In genomic region chr1:165910764-165911421, GRCh38 we compare ENCODE assay signal across 1 cellular context.
TF ChIP-seq lines count a peak whose summit lies in the region.

No MANE protein-coding gene starts in this region.

TF ChIP-seq in HepG2, 621 proteins besides CTCF, POLR2A, EP300 and RAD21 (continued from another document and continues in another):
- TF ChIP-seq TIGD3 (CRISPR knock-in tag; IDR thresholded peaks at IDR 0.05; ENCODE audit: borderline replicate concordance) (no peak), ZNF781 (CRISPR knock-in tag; IDR thresholded peaks at IDR 0.05; ENCODE audit: borderline replicate concordance, not compliant biosample characterization) (no peak), ZNF3 (CRISPR knock-in tag; IDR thresholded peaks at IDR 0.05) (no peak), SNAPC2 (CRISPR knock-in tag; IDR thresholded peaks at IDR 0.05) (peak; percentile 70; the same call in 1 of the 2 replicates), ZNF224 (CRISPR knock-in tag; IDR thresholded peaks at IDR 0.05) (no peak; the same call in 1 of the 2 replicates), PRMT3 (CRISPR knock-in tag; IDR thresholded peaks at IDR 0.05; ENCODE audit: borderline replicate concordance, low read depth) (peak; percentile 61; the same call in 1 of the 2 replicates), E2F1 (CRISPR knock-in tag; IDR thresholded peaks at IDR 0.05) (no peak), TARDBP (CRISPR knock-in tag; IDR thresholded peaks at IDR 0.05) (peak; percentile 88; the same call in 1 of the 2 replicates), HOXA3 (CRISPR knock-in tag; IDR thresholded peaks at IDR 0.05) (peak; percentile 80; the same call in 1 of the 2 replicates), HINFP (CRISPR knock-in tag; IDR thresholded peaks at IDR 0.05; ENCODE audit: low read depth) (peak; percentile 60; the same call in 1 of the 2 replicates), ZSCAN9 (CRISPR knock-in tag; IDR thresholded peaks at IDR 0.05; ENCODE audit: borderline replicate concordance) (peak; percentile 37; the same call in 1 of the 2 replicates), HMGA1 (CRISPR knock-in tag; conservative IDR thresholded peaks at IDR 0.05) (no peak), CHD2 (IDR thresholded peaks at IDR 0.05; ENCODE audit: low read depth, low read length) (no peak), JUN (CRISPR knock-in tag; IDR thresholded peaks at IDR 0.05) (no peak), SPEN (CRISPR knock-in tag; IDR thresholded peaks at IDR 0.05; ENCODE audit: low read depth) (peak; percentile 14; the same call in 1 of the 2 replicates), SRSF9 (IDR thresholded peaks at IDR 0.05; ENCODE audit: borderline replicate concordance, insufficient read depth, low read depth, low read length, poor library complexity, severe bottlenecking) (no peak), GTF2F1 (IDR thresholded peaks at IDR 0.05; ENCODE audit: low read length) (no peak), AHR (CRISPR knock-in tag; IDR thresholded peaks at IDR 0.05) (peak; percentile 56; the same call in 1 of the 2 replicates), SAFB2 (CRISPR knock-in tag; IDR thresholded peaks at IDR 0.05; ENCODE audit: borderline replicate concordance, low read depth) (no peak), CSRNP1 (CRISPR knock-in tag; IDR thresholded peaks at IDR 0.05) (peak; percentile 82; the same call in 1 of the 2 replicates), MAFG (CRISPR knock-in tag; IDR thresholded peaks at IDR 0.05) (no peak), REST (IDR thresholded peaks at IDR 0.05; ENCODE audit: borderline replicate concordance in 1 of 2, low read depth in 1 of 2, low read length in 2 of 2) (no peak; a peak in 1 of 4 replicates), TBP (CRISPR knock-in tag; IDR thresholded peaks at IDR 0.05) (no peak), MTA3 (CRISPR knock-in tag; IDR thresholded peaks at IDR 0.05) (no peak), ATF7 (IDR thresholded peaks at IDR 0.05) (no peak), ATF7 (CRISPR knock-in tag; IDR thresholded peaks at IDR 0.05) (no peak; the same call in 1 of the 2 replicates), CC2D1A (CRISPR knock-in tag; IDR thresholded peaks at IDR 0.05) (no peak), ZBTB4 (CRISPR knock-in tag; IDR thresholded peaks at IDR 0.05; ENCODE audit: borderline replicate concordance) (no peak), ZNF556 (CRISPR knock-in tag; IDR thresholded peaks at IDR 0.05; ENCODE audit: borderline replicate concordance) (no peak), KDM1A (CRISPR knock-in tag; IDR thresholded peaks at IDR 0.05) (no peak), ZIK1 (CRISPR knock-in tag; IDR thresholded peaks at IDR 0.05; ENCODE audit: borderline replicate concordance, low read depth) (no peak), ZFP62 (CRISPR knock-in tag; IDR thresholded peaks at IDR 0.05) (no peak), MYC (CRISPR knock-in tag; IDR thresholded peaks at IDR 0.05; ENCODE audit: borderline replicate concordance) (peak; percentile 60; the same call in 1 of the 2 replicates), SNRNP70 (IDR thresholded peaks at IDR 0.05; ENCODE audit: low read depth, low read length) (no peak), BORCS8-MEF2B (CRISPR knock-in tag; IDR thresholded peaks at IDR 0.05) (peak; percentile 79), MAFK (conservative IDR thresholded peaks at IDR 0.05 in 1 of 2, IDR thresholded peaks at IDR 0.05 in 1 of 2; ENCODE audit: low read length in 2 of 2) (no peak), RFXANK (CRISPR knock-in tag; IDR thresholded peaks at IDR 0.05) (no peak), ZNF354B (CRISPR knock-in tag; IDR thresholded peaks at IDR 0.05) (no peak), SIX4 (CRISPR knock-in tag; IDR thresholded peaks at IDR 0.05) (no peak; the same call in 1 of the 2 replicates)
- TF ChIP-seq, protein P1, sequence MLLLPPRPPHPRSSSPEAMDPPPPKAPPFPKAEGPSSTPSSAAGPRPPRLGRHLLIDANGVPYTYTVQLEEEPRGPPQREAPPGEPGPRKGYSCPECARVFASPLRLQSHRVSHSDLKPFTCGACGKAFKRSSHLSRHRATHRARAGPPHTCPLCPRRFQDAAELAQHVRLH (CRISPR knock-in tag; IDR thresholded peaks at IDR 0.05; ENCODE audit: borderline replicate concordance, low read depth) = 0 out of 2 replicates have a peak, but pooled peaks have one; percentile 44
- TF ChIP-seq, protein P2, sequence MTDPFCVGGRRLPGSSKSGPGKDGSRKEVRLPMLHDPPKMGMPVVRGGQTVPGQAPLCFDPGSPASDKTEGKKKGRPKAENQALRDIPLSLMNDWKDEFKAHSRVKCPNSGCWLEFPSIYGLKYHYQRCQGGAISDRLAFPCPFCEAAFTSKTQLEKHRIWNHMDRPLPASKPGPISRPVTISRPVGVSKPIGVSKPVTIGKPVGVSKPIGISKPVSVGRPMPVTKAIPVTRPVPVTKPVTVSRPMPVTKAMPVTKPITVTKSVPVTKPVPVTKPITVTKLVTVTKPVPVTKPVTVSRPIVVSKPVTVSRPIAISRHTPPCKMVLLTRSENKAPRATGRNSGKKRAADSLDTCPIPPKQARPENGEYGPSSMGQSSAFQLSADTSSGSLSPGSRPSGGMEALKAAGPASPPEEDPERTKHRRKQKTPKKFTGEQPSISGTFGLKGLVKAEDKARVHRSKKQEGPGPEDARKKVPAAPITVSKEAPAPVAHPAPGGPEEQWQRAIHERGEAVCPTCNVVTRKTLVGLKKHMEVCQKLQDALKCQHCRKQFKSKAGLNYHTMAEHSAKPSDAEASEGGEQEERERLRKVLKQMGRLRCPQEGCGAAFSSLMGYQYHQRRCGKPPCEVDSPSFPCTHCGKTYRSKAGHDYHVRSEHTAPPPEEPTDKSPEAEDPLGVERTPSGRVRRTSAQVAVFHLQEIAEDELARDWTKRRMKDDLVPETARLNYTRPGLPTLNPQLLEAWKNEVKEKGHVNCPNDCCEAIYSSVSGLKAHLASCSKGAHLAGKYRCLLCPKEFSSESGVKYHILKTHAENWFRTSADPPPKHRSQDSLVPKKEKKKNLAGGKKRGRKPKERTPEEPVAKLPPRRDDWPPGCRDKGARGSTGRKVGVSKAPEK (CRISPR knock-in tag; IDR thresholded peaks at IDR 0.05; ENCODE audit: borderline replicate concordance) = no peak
- TF ChIP-seq, protein P3, sequence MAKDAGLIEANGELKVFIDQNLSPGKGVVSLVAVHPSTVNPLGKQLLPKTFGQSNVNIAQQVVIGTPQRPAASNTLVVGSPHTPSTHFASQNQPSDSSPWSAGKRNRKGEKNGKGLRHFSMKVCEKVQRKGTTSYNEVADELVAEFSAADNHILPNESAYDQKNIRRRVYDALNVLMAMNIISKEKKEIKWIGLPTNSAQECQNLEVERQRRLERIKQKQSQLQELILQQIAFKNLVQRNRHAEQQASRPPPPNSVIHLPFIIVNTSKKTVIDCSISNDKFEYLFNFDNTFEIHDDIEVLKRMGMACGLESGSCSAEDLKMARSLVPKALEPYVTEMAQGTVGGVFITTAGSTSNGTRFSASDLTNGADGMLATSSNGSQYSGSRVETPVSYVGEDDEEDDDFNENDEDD (CRISPR knock-in tag; IDR thresholded peaks at IDR 0.05; ENCODE audit: borderline replicate concordance) = no peak
- TF ChIP-seq, protein P4, sequence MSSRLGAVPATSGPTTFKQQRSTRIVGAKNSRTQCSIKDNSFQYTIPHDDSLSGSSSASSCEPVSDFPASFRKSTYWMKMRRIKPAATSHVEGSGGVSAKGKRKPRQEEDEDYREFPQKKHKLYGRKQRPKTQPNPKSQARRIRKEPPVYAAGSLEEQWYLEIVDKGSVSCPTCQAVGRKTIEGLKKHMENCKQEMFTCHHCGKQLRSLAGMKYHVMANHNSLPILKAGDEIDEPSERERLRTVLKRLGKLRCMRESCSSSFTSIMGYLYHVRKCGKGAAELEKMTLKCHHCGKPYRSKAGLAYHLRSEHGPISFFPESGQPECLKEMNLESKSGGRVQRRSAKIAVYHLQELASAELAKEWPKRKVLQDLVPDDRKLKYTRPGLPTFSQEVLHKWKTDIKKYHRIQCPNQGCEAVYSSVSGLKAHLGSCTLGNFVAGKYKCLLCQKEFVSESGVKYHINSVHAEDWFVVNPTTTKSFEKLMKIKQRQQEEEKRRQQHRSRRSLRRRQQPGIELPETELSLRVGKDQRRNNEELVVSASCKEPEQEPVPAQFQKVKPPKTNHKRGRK (CRISPR knock-in tag; IDR thresholded peaks at IDR 0.05) = no peak
